ENCODE assay signal across 27 cellular contexts in genomic region chr19:18904334-18905057, GRCh38. TPM values are rescaled to one million over a fixed set of nuclear protein-coding genes. Genes with fewer than 3 reads are reported as not detected.
DNase-seq lines count a peak whose midpoint lies in the region; ATAC-seq and TF ChIP-seq lines count a peak whose summit lies in the region.
"Had no signal": no experiment of that assay in that cellular context is flagged by ENCODE, and none has a peak within 500 bp of the region (broad histone marks: within the 10 kb centered on the region; RNA-seq: fewer than 3 reads in every experiment).

No MANE protein-coding gene starts in this region.

- H3K27ac ChIP-seq in RWPE1 (peak overlapping the region; percentile 9), upper lobe of right lung (no peak overlapping the region)
- H3K27ac ChIP-seq: neutrophil, SJSA1, skin epidermis, tibial nerve had no signal

- H3K4me3 ChIP-seq in upper lobe of right lung, result no peak overlapping the region
- H3K4me3 ChIP-seq: SJSA1, skin epidermis, tibial nerve had no signal

- H3K36me3 ChIP-seq in upper lobe of right lung, result peaks cover 76% of the 10 kb centered on the region

- no peaks in the 10 kb centered on the region for H3K27me3 Mint-ChIP-seq in natural killer cell (ENCODE audit: low read depth in 2 of 2)
- no peaks in the 10 kb centered on the region for H3K27me3 Mint-ChIP-seq in activated naive CD4-positive, alpha-beta T cell treated with anti-CD3 and anti-CD28 coated beads for 36 hours (ENCODE audit: low read depth)
- H3K27me3 Mint-ChIP-seq: activated B cell treated with CpG ODN at 0.5 μM for 24 hours; brain; effector memory CD8-positive, alpha-beta T cell; memory B cell; stimulated activated naive CD8-positive, alpha-beta T cell treated with anti-CD3 and anti-CD28 coated beads, Interleukin-15, amount 100 ng/mL, for 72 hours had no signal

- H3K4me1 ChIP-seq in upper lobe of right lung, result no peaks in the 10 kb centered on the region
- H3K4me1 ChIP-seq: SJSA1, tibial nerve had no signal

- peak in 1 of 3 donors; percentile 4 for ATAC-seq in natural killer cell
- no peak for ATAC-seq in upper lobe of right lung
- ATAC-seq in HG02678 (IDR thresholded peaks at IDR 0.05; ENCODE audit: unreplicated experiment), result no peak
- ATAC-seq: effector memory CD8-positive, alpha-beta T cell; left cardiac atrium; stimulated activated naive CD8-positive, alpha-beta T cell treated with anti-CD3 and anti-CD28 coated beads, Interleukin-15, amount 100 ng/mL, for 72 hours had no signal

- no peak overlapping the region for H3K4me3 Mint-ChIP-seq in natural killer cell
- no peak overlapping the region for H3K4me3 Mint-ChIP-seq in activated naive CD4-positive, alpha-beta T cell treated with anti-CD3 and anti-CD28 coated beads for 36 hours
- H3K4me3 Mint-ChIP-seq: activated B cell treated with CpG ODN at 0.5 μM for 24 hours; brain; CD14-positive monocyte; memory B cell; stimulated activated naive CD8-positive, alpha-beta T cell treated with anti-CD3 and anti-CD28 coated beads, Interleukin-15, amount 100 ng/mL, for 72 hours had no signal

- peak overlapping the region; percentile 32 to 41 for H3K27ac Mint-ChIP-seq in natural killer cell
- no peak overlapping the region for H3K27ac Mint-ChIP-seq in activated naive CD4-positive, alpha-beta T cell treated with anti-CD3 and anti-CD28 coated beads for 36 hours
- H3K27ac Mint-ChIP-seq: activated B cell treated with CpG ODN at 0.5 μM for 24 hours; effector memory CD8-positive, alpha-beta T cell; memory B cell had no signal

- POLR2A ChIA-PET in RWPE1 (lab: Yijun Ruan, JAX; ENCODE audit: low non-redundant PET), result no interaction called here

- TF ChIP-seq CTCF in RWPE1 (conservative IDR thresholded peaks at IDR 0.05; ENCODE audit: low read depth) (no peak), natural killer cell (IDR thresholded peaks at IDR 0.05) (no peak), upper lobe of right lung (IDR thresholded peaks at IDR 0.05) (no peak)

- no peaks in the 10 kb centered on the region for H3K36me3 Mint-ChIP-seq in natural killer cell
- peaks cover 9% of the 10 kb centered on the region for H3K36me3 Mint-ChIP-seq in activated naive CD4-positive, alpha-beta T cell treated with anti-CD3 and anti-CD28 coated beads for 36 hours (ENCODE audit: low read depth)

- no peaks in the 10 kb centered on the region for H3K9me3 Mint-ChIP-seq in natural killer cell
- H3K9me3 Mint-ChIP-seq in activated naive CD4-positive, alpha-beta T cell treated with anti-CD3 and anti-CD28 coated beads for 36 hours, result no peaks in the 10 kb centered on the region
- H3K9me3 Mint-ChIP-seq: activated B cell treated with CpG ODN at 0.5 μM for 24 hours; brain; effector memory CD8-positive, alpha-beta T cell; memory B cell; stimulated activated naive CD8-positive, alpha-beta T cell treated with anti-CD3 and anti-CD28 coated beads, Interleukin-15, amount 100 ng/mL, for 72 hours had no signal

- intact Hi-C loops in head of caudate nucleus (cut with DNase I), result no loop called here
- intact Hi-C loops in natural killer cell (cut with micrococcal nuclease), result no loop called here
- intact Hi-C loops in upper lobe of right lung (cut with DNase I), result no loop called here
- intact Hi-C loops in activated naive CD4-positive, alpha-beta T cell treated with anti-CD3 and anti-CD28 coated beads for 36 hours (cut with micrococcal nuclease), result no loop called here

- H3K27me3 ChIP-seq in upper lobe of right lung, result no peaks in the 10 kb centered on the region
- H3K27me3 ChIP-seq: neutrophil, SJSA1, tibial nerve had no signal

- no peak for DNase-seq in RWPE1 (ENCODE audit: low spot score)
- DNase-seq in head of caudate nucleus, result peak in 38 of 42 donors; percentile 21 to 84 (median 60)
- no peak for DNase-seq in natural killer cell
- peak; percentile 59 for DNase-seq in upper lobe of right lung
- DNase-seq in stimulated activated CD4-positive, alpha-beta T cell treated with anti-CD3 and anti-CD28 coated beads, Interleukin-2, amount 100 ng/mL, for 24 hours, result no peak
- DNase-seq in activated naive CD4-positive, alpha-beta T cell treated with anti-CD3 and anti-CD28 coated beads for 36 hours, result no peak
- DNase-seq: activated B cell treated with CpG ODN at 0.5 μM for 24 hours; activated CD4-positive, alpha-beta T cell treated with anti-CD3 and anti-CD28 coated beads, Interleukin-2, amount 50 U/mL, for 1 hour; activated T-cell treated with anti-CD3 and anti-CD28 coated beads, Interleukin-2, amount 50 U/mL, for 48 hours; effector memory CD8-positive, alpha-beta T cell; erythroblast; left cardiac atrium; NCI-H1105 treated with DMSO at 0.1 percent for 48 hours; NCI-H2029; NCI-H526 treated with DMSO at 0.1 percent for 48 hours; retina; stimulated activated CD8-positive, alpha-beta memory T cell treated with anti-CD3 and anti-CD28 coated beads, Interleukin-4, amount 100 ng/mL, for 48 hours; stimulated activated naive CD8-positive, alpha-beta T cell treated with anti-CD3 and anti-CD28 coated beads, Interleukin-15, amount 100 ng/mL, for 72 hours had no signal

- no peaks in the 10 kb centered on the region for H3K4me1 Mint-ChIP-seq in natural killer cell
- H3K4me1 Mint-ChIP-seq in activated naive CD4-positive, alpha-beta T cell treated with anti-CD3 and anti-CD28 coated beads for 36 hours (ENCODE audit: low read depth), result no peaks in the 10 kb centered on the region
- H3K4me1 Mint-ChIP-seq: activated B cell treated with CpG ODN at 0.5 μM for 24 hours; brain; CD14-positive monocyte; memory B cell; stimulated activated naive CD8-positive, alpha-beta T cell treated with anti-CD3 and anti-CD28 coated beads, Interleukin-15, amount 100 ng/mL, for 72 hours had no signal

- no peaks in the 10 kb centered on the region for H3K9me3 ChIP-seq in upper lobe of right lung
- H3K9me3 ChIP-seq: neutrophil, SJSA1, tibial nerve had no signal

- CTCF ChIA-PET in RWPE1 (lab: Yijun Ruan, JAX), result no interaction called here
- CTCF ChIA-PET in activated naive CD4-positive, alpha-beta T cell treated with anti-CD3 and anti-CD28 coated beads for 36 hours (lab: Charles Lee), result no interaction called here

RNA-seq across cellular contexts. Expression of gene CERS1, which starts 8.5 kb away (rescaled TPM):
- total RNA-seq in natural killer cell (not detected), upper lobe of right lung (not detected)
- total RNA-seq in activated naive CD4-positive, alpha-beta T cell treated with anti-CD3 and anti-CD28 coated beads for 36 hours, result not detected
- total RNA-seq: activated B cell treated with CpG ODN at 0.5 μM for 24 hours, MCF 10A, SJSA1 had no signal

RNA-seq across cellular contexts. Expression of gene COPE, which starts 14.7 kb away (rescaled TPM):
- total RNA-seq in natural killer cell (100 to 1,000 TPM; 204 to 228 (median 218) TPM), upper lobe of right lung (141 TPM)
- 100 to 1,000 TPM; 199 to 200 TPM for total RNA-seq in activated naive CD4-positive, alpha-beta T cell treated with anti-CD3 and anti-CD28 coated beads for 36 hours

RNA-seq across cellular contexts. Expression of gene DDX49, which starts 15.0 kb away (rescaled TPM):
- total RNA-seq in natural killer cell (10 to 100 TPM; 59.3 to 66.9 (median 62.9) TPM), upper lobe of right lung (45.9 TPM)
- 10 to 100 TPM; 48.3 to 50.1 TPM for total RNA-seq in activated naive CD4-positive, alpha-beta T cell treated with anti-CD3 and anti-CD28 coated beads for 36 hours

RNA-seq across cellular contexts. Expression of gene HOMER3, which starts 36.5 kb away (rescaled TPM):
- total RNA-seq in natural killer cell (1 to 10 TPM in 1 of 3 donors, under 1 TPM in 1, not detected in 1; 0.19 to 4.8 TPM), upper lobe of right lung (29.3 TPM)
- not detected for total RNA-seq in activated naive CD4-positive, alpha-beta T cell treated with anti-CD3 and anti-CD28 coated beads for 36 hours

Comparison
In these comparisons a context has a peak if more than half of its experiments do, and no peak if none do; other contexts are left out.
1. DNase-seq: peak in head of caudate nucleus (38 of 42) and upper lobe of right lung (single experiment); none in RWPE1 (single experiment), natural killer cell (single experiment), stimulated activated CD4-positive, alpha-beta T cell treated with anti-CD3 and anti-CD28 coated beads, Interleukin-2, amount 100 ng/mL, for 24 hours (0 of 2) and activated naive CD4-positive, alpha-beta T cell treated with anti-CD3 and anti-CD28 coated beads for 36 hours (single experiment).